In genomic region chr21:37231247-37231645, GRCh38 we compare ENCODE assay signal across 1 cellular context.
TF ChIP-seq lines count a peak whose summit lies in the region.

No MANE protein-coding gene starts in this region.

TF ChIP-seq in SK-N-SH, 30 proteins besides CTCF, POLR2A, EP300 and RAD21 (continued from another document):
- TF ChIP-seq USF2 (IDR thresholded peaks at IDR 0.05; ENCODE audit: borderline replicate concordance, low read depth, low read length) (no peak), REST (IDR thresholded peaks at IDR 0.05; ENCODE audit: low read depth, low read length) (no peak), GABPA (IDR thresholded peaks at IDR 0.05; ENCODE audit: low read depth) (no peak), SIN3A (IDR thresholded peaks at IDR 0.05; ENCODE audit: borderline replicate concordance, low read depth, low read length) (no peak), SMC3 (IDR thresholded peaks at IDR 0.05; ENCODE audit: low read depth, low read length) (no peak), JUND (IDR thresholded peaks at IDR 0.05) (no peak), GATA2 (CRISPR knock-in tag; IDR thresholded peaks at IDR 0.05) (no peak)
